8 cellular contexts compared by ENCODE assay signal in genomic region chr17:43917348-43918025, GRCh38. TPM values are rescaled to one million over a fixed set of nuclear protein-coding genes. Genes with fewer than 3 reads are reported as not detected.
A peak's percentile ranks its signal among the peaks of the same experiment; 100 is the strongest.
DNase-seq lines count a peak whose midpoint lies in the region; ATAC-seq and TF ChIP-seq lines count a peak whose summit lies in the region.

No MANE protein-coding gene starts in this region.

- H3K36me3 Mint-ChIP-seq in MCF 10A (ENCODE audit: insufficient read depth, unreplicated experiment) = no peaks in the 10 kb centered on the region
- H3K36me3 Mint-ChIP-seq in activated CD4-positive, alpha-beta T cell treated with anti-CD3 and anti-CD28 coated beads, Interleukin-2, amount 10 ng/mL, durations not matched to agents 7 days and 5 days (ENCODE audit: low read depth) = no peaks in the 10 kb centered on the region
- H3K36me3 Mint-ChIP-seq in endothelial cell (ENCODE audit: low read depth, unreplicated experiment) = no peaks in the 10 kb centered on the region
- H3K36me3 Mint-ChIP-seq in naive thymus-derived CD4-positive, alpha-beta T cell = no peaks in the 10 kb centered on the region

- CTCF ChIA-PET in MCF 10A (lab: Yijun Ruan, JAX) = interaction anchor here (0.5 kb wide), 1 partner anchor 84 kb away, joined by 3 read pairs; no protein-coding TSS in a partner anchor
- CTCF ChIA-PET in activated CD4-positive, alpha-beta T cell treated with anti-CD3 and anti-CD28 coated beads, Interleukin-2, amount 10 ng/mL, durations not matched to agents 7 days and 5 days (lab: Charles Lee) = interaction anchor here (1.6 kb wide), 1 partner anchor 292 kb away, joined by 3 read pairs; no protein-coding TSS in a partner anchor
- CTCF ChIA-PET in naive thymus-derived CD4-positive, alpha-beta T cell (lab: Charles Lee) = interaction anchor here (0.6 to 1.9 kb wide), 7 partner anchors 9 to 508 kb away, joined by 3 to 8 read pairs (median 3); partner anchors contain the start of genes MPP2 and PPY

- no peaks in the 10 kb centered on the region for H3K9me3 ChIP-seq in breast epithelium
- H3K9me3 ChIP-seq in naive thymus-derived CD4-positive, alpha-beta T cell (ENCODE audit: control insufficient read depth in 2 of 3, low read length in 3 of 3) = no peaks in the 10 kb centered on the region

- TF ChIP-seq CTCF in breast epithelium (IDR thresholded peaks at IDR 0.05) = peak in 1 of 3 donors; percentile 28
- TF ChIP-seq CTCF in MCF 10A (IDR thresholded peaks at IDR 0.05; ENCODE audit: unreplicated experiment) = no peak
- TF ChIP-seq CTCF in endothelial cell (IDR thresholded peaks at IDR 0.05; ENCODE audit: unreplicated experiment) = peak; percentile 51

- H3K4me3 ChIP-seq in breast epithelium = peak overlapping the region; percentile 7 to 47 (median 12)
- peak overlapping the region; percentile 65 for H3K4me3 ChIP-seq in naive thymus-derived CD4-positive, alpha-beta T cell (ENCODE audit: low read length)
- peak overlapping the region; percentile 7 for H3K4me3 ChIP-seq in urinary bladder (ENCODE audit: low read depth, low read length)

- POLR2A ChIA-PET in MCF 10A (lab: Yijun Ruan, JAX) = no interaction called here
- POLR2A ChIA-PET in activated CD4-positive, alpha-beta T cell treated with anti-CD3 and anti-CD28 coated beads, Interleukin-2, amount 10 ng/mL, durations not matched to agents 7 days and 5 days (lab: Charles Lee) = no interaction called here
- POLR2A ChIA-PET in naive thymus-derived CD4-positive, alpha-beta T cell (lab: Charles Lee) = interaction anchor here (0.6 to 1.3 kb wide), 4 partner anchors 8 to 29 kb away, joined by 3 to 5 read pairs (median 4); partner anchors contain the start of gene MPP2

- no peaks in the 10 kb centered on the region for H3K4me1 ChIP-seq in breast epithelium
- peaks cover 0 to 9% of the 10 kb centered on the region in 2 donors for H3K4me1 ChIP-seq in naive thymus-derived CD4-positive, alpha-beta T cell (ENCODE audit: control insufficient read depth in 2 of 2, insufficient read depth in 2 of 2, low read length in 2 of 2)
- H3K4me1 ChIP-seq in urinary bladder (ENCODE audit: insufficient read depth) = no peaks in the 10 kb centered on the region

- intact Hi-C loops in breast epithelium (cut with DNase I; ENCODE audit: low total_unique reads) = no loop called here
- intact Hi-C loops in MCF 10A (cut with micrococcal nuclease) = no loop called here
- intact Hi-C loops in naive thymus-derived CD4-positive, alpha-beta T cell (cut with micrococcal nuclease) = loop anchor here in 1 of 2 donors (1.0 to 10.0 kb wide), 6 partner anchors 10 to 127 kb away; partner anchors contain the start of gene MPP2

- WGBS in urinary bladder = 12% methylated on average over 43 of the region's 43 CpGs

- DNase-seq in breast epithelium (ENCODE audit: low spot score in 2 of 2) (no peak), MCF 10A (ENCODE audit: unreplicated experiment) (no peak), endothelial cell (ENCODE audit: low spot score) (peak; percentile 60), DMS79 treated with DMSO at 0.1 percent for 48 hours (lab: John Stamatoyannopoulos, UW) (no peak), GM03348 (ENCODE audit: low spot score) (no peak)
- peak; percentile 59 for DNase-seq in activated CD4-positive, alpha-beta T cell treated with anti-CD3 and anti-CD28 coated beads, Interleukin-2, amount 10 ng/mL, durations not matched to agents 7 days and 5 days
- DNase-seq in naive thymus-derived CD4-positive, alpha-beta T cell = peak; percentile 34 to 56 (median 46)

- H3K4me1 Mint-ChIP-seq in MCF 10A (ENCODE audit: insufficient read depth, unreplicated experiment) (no peaks in the 10 kb centered on the region), endothelial cell (ENCODE audit: unreplicated experiment) (no peaks in the 10 kb centered on the region)
- peaks cover 20% of the 10 kb centered on the region for H3K4me1 Mint-ChIP-seq in activated CD4-positive, alpha-beta T cell treated with anti-CD3 and anti-CD28 coated beads, Interleukin-2, amount 10 ng/mL, durations not matched to agents 7 days and 5 days
- H3K4me1 Mint-ChIP-seq in naive thymus-derived CD4-positive, alpha-beta T cell = peaks cover 10 to 28% (median 17%) of the 10 kb centered on the region in 7 donors

- H3K4me3 Mint-ChIP-seq in MCF 10A (ENCODE audit: unreplicated experiment) (no peak overlapping the region), endothelial cell (ENCODE audit: unreplicated experiment) (no peak overlapping the region)
- peak overlapping the region; percentile 67 for H3K4me3 Mint-ChIP-seq in activated CD4-positive, alpha-beta T cell treated with anti-CD3 and anti-CD28 coated beads, Interleukin-2, amount 10 ng/mL, durations not matched to agents 7 days and 5 days
- peak overlapping the region; percentile 72 to 89 (median 83) for H3K4me3 Mint-ChIP-seq in naive thymus-derived CD4-positive, alpha-beta T cell

- peak; percentile 85 for ATAC-seq in naive thymus-derived CD4-positive, alpha-beta T cell

- H3K27ac Mint-ChIP-seq in MCF 10A (ENCODE audit: low read depth, unreplicated experiment) (no peak overlapping the region), endothelial cell (ENCODE audit: unreplicated experiment) (no peak overlapping the region)
- peak overlapping the region; percentile 87 for H3K27ac Mint-ChIP-seq in activated CD4-positive, alpha-beta T cell treated with anti-CD3 and anti-CD28 coated beads, Interleukin-2, amount 10 ng/mL, durations not matched to agents 7 days and 5 days
- H3K27ac Mint-ChIP-seq in naive thymus-derived CD4-positive, alpha-beta T cell = peak overlapping the region; percentile 6 to 84 (median 68)

- no peak for TF ChIP-seq POLR2A in breast epithelium (IDR thresholded peaks at IDR 0.05)

- H3K9me3 Mint-ChIP-seq in MCF 10A (ENCODE audit: unreplicated experiment) (no peaks in the 10 kb centered on the region), endothelial cell (ENCODE audit: unreplicated experiment) (no peaks in the 10 kb centered on the region)
- no peaks in the 10 kb centered on the region for H3K9me3 Mint-ChIP-seq in activated CD4-positive, alpha-beta T cell treated with anti-CD3 and anti-CD28 coated beads, Interleukin-2, amount 10 ng/mL, durations not matched to agents 7 days and 5 days
- peaks cover 0 to 1% (median 0%) of the 10 kb centered on the region in 11 donors for H3K9me3 Mint-ChIP-seq in naive thymus-derived CD4-positive, alpha-beta T cell

- no peak overlapping the region for H3K27ac ChIP-seq in breast epithelium
- peak overlapping the region; percentile 65 for H3K27ac ChIP-seq in naive thymus-derived CD4-positive, alpha-beta T cell (ENCODE audit: low read depth, low read length)
- no peak overlapping the region for H3K27ac ChIP-seq in urinary bladder (ENCODE audit: low read depth)

- H3K27me3 ChIP-seq in breast epithelium = no peaks in the 10 kb centered on the region
- no peaks in the 10 kb centered on the region for H3K27me3 ChIP-seq in naive thymus-derived CD4-positive, alpha-beta T cell (ENCODE audit: control insufficient read depth in 2 of 2, insufficient read depth in 2 of 2, low read length in 2 of 2)

- no TSS peak for BruUV-seq in MCF 10A (replicated peaks; lab: Mats Ljungman, UMichigan)

- H3K27me3 Mint-ChIP-seq in MCF 10A (ENCODE audit: insufficient read depth, unreplicated experiment) (peaks cover 7% of the 10 kb centered on the region), endothelial cell (ENCODE audit: unreplicated experiment) (peaks cover 4% of the 10 kb centered on the region)
- H3K27me3 Mint-ChIP-seq in activated CD4-positive, alpha-beta T cell treated with anti-CD3 and anti-CD28 coated beads, Interleukin-2, amount 10 ng/mL, durations not matched to agents 7 days and 5 days = peaks cover 3% of the 10 kb centered on the region
- peaks cover 0 to 11% (median 0%) of the 10 kb centered on the region in 5 donors for H3K27me3 Mint-ChIP-seq in naive thymus-derived CD4-positive, alpha-beta T cell

- no peaks in the 10 kb centered on the region for H3K36me3 ChIP-seq in breast epithelium
- H3K36me3 ChIP-seq in naive thymus-derived CD4-positive, alpha-beta T cell (ENCODE audit: control insufficient read depth in 2 of 3, insufficient read depth in 3 of 3, low read length in 3 of 3) = no peaks in the 10 kb centered on the region
- H3K36me3 ChIP-seq in urinary bladder (ENCODE audit: insufficient read depth) = no peaks in the 10 kb centered on the region

RNA-seq across cellular contexts. Expression of gene MPP2, which starts 10.2 kb away (rescaled TPM):
- total RNA-seq in breast epithelium (1 to 10 TPM; 2.6 to 7.9 (median 3.9) TPM), MCF 10A (2022) (not detected in 2 replicates), endothelial cell (ENCODE audit: unreplicated experiment) (8.4 TPM), urinary bladder (3.7 TPM)
- under 1 TPM; 0.60 to 0.69 TPM for total RNA-seq in activated CD4-positive, alpha-beta T cell treated with anti-CD3 and anti-CD28 coated beads, Interleukin-2, amount 10 ng/mL, durations not matched to agents 7 days and 5 days
- 1 to 10 TPM in 4 of 5 experiments, under 1 TPM in 1; 0.24 to 9.3 (median 3.7) TPM for total RNA-seq in naive thymus-derived CD4-positive, alpha-beta T cell
- polyA plus RNA-seq in naive thymus-derived CD4-positive, alpha-beta T cell = 1 to 10 TPM; 1.3 to 2.2 TPM
- 14.9 TPM for polyA plus RNA-seq in urinary bladder

RNA-seq across cellular contexts. Expression of gene PPY, which starts 24.8 kb away (rescaled TPM):
- total RNA-seq in breast epithelium (not detected), MCF 10A (2022) (not detected in 2 replicates), endothelial cell (ENCODE audit: unreplicated experiment) (not detected), urinary bladder (not detected)
- total RNA-seq in activated CD4-positive, alpha-beta T cell treated with anti-CD3 and anti-CD28 coated beads, Interleukin-2, amount 10 ng/mL, durations not matched to agents 7 days and 5 days = not detected
- total RNA-seq in naive thymus-derived CD4-positive, alpha-beta T cell = not detected
- polyA plus RNA-seq in naive thymus-derived CD4-positive, alpha-beta T cell = not detected
- polyA plus RNA-seq in urinary bladder = not detected

RNA-seq across cellular contexts. Expression of gene PYY, which starts 36.3 kb away (rescaled TPM):
- total RNA-seq in breast epithelium (under 1 TPM in 2 of 3 donors, not detected in 1; 0.88 to 0.98 TPM), MCF 10A (2022) (not detected in 2 replicates), endothelial cell (ENCODE audit: unreplicated experiment) (not detected), urinary bladder (not detected)
- not detected for total RNA-seq in activated CD4-positive, alpha-beta T cell treated with anti-CD3 and anti-CD28 coated beads, Interleukin-2, amount 10 ng/mL, durations not matched to agents 7 days and 5 days
- total RNA-seq in naive thymus-derived CD4-positive, alpha-beta T cell = not detected
- polyA plus RNA-seq in naive thymus-derived CD4-positive, alpha-beta T cell = not detected
- polyA plus RNA-seq in urinary bladder = not detected

Comparison
In these comparisons a context has a peak if more than half of its experiments do, and no peak if none do; other contexts are left out.
1. DNase-seq: peak in activated CD4-positive, alpha-beta T cell treated with anti-CD3 and anti-CD28 coated beads, Interleukin-2, amount 10 ng/mL, durations not matched to agents 7 days and 5 days (single experiment), endothelial cell (single experiment) and naive thymus-derived CD4-positive, alpha-beta T cell (9 of 9); none in breast epithelium (0 of 2), MCF 10A (single experiment), DMS79 treated with DMSO at 0.1 percent for 48 hours (single experiment) and GM03348 (single experiment).
2. H3K4me3 ChIP-seq: peak in every context shown above with its lines; median percentile 65 in naive thymus-derived CD4-positive, alpha-beta T cell; 12 in breast epithelium; 7 in urinary bladder.
3. H3K27ac Mint-ChIP-seq: peak in activated CD4-positive, alpha-beta T cell treated with anti-CD3 and anti-CD28 coated beads, Interleukin-2, amount 10 ng/mL, durations not matched to agents 7 days and 5 days (single experiment) and naive thymus-derived CD4-positive, alpha-beta T cell (9 of 9); none in MCF 10A (single experiment) and endothelial cell (single experiment).
4. H3K4me3 Mint-ChIP-seq: peak in activated CD4-positive, alpha-beta T cell treated with anti-CD3 and anti-CD28 coated beads, Interleukin-2, amount 10 ng/mL, durations not matched to agents 7 days and 5 days (single experiment) and naive thymus-derived CD4-positive, alpha-beta T cell (10 of 10); none in MCF 10A (single experiment) and endothelial cell (single experiment).